ENCODE assay signal across 11 cellular contexts in the genomic region with DNA sequence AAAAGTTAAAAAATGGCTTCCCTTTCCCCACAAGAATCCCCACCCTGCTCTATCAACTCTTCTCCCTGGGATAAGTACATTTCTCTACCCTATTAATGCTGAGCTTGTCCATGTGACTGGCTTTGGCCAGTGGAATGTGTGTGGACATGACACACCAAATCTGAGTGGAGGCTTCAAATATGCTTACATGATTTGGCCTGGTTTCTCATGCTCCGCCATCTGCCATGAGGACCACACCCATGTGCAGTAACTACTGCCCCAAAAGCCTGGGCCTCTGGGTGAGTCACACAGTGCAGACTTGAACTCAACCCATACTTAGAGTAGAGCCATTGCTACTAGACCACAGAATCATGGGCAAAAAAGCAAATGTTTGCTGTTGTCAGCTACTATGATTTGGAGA. TPM values are rescaled to one million over a fixed set of nuclear protein-coding genes. Genes with fewer than 3 reads are reported as not detected.
DNase-seq lines count a peak whose midpoint lies in the region; ATAC-seq and TF ChIP-seq lines count a peak whose summit lies in the region.
"Had no signal": no experiment of that assay in that cellular context is flagged by ENCODE, and none has a peak within 500 bp of the region (broad histone marks: within the 10 kb centered on the region; RNA-seq: fewer than 3 reads in every experiment).

No MANE protein-coding gene starts in this region.

- H3K9me3 Mint-ChIP-seq in activated T-cell treated with anti-CD3 and anti-CD28 coated beads, Interleukin-2, amount 50 U/mL, for 24 hours = no peaks in the 10 kb centered on the region

- H3K4me1 Mint-ChIP-seq in activated T-cell treated with anti-CD3 and anti-CD28 coated beads, Interleukin-2, amount 50 U/mL, for 24 hours (ENCODE audit: low read depth) = peaks cover 22% of the 10 kb centered on the region

- peaks cover 97% of the 10 kb centered on the region for H3K36me3 Mint-ChIP-seq in activated T-cell treated with anti-CD3 and anti-CD28 coated beads, Interleukin-2, amount 50 U/mL, for 24 hours (ENCODE audit: low read depth)

- no peak for TF ChIP-seq CTCF in epithelial cell of esophagus (IDR thresholded peaks at IDR 0.05; ENCODE audit: insufficient read depth, low read depth, low read length, missing control alignments)

- H3K4me3 ChIP-seq in epithelial cell of esophagus (ENCODE audit: low read length) = no peak overlapping the region
- H3K4me3 ChIP-seq: spleen, uterus had no signal

- no peaks in the 10 kb centered on the region for H3K27me3 Mint-ChIP-seq in activated T-cell treated with anti-CD3 and anti-CD28 coated beads, Interleukin-2, amount 50 U/mL, for 24 hours

- peak overlapping the region; percentile 79 for H3K27ac Mint-ChIP-seq in activated T-cell treated with anti-CD3 and anti-CD28 coated beads, Interleukin-2, amount 50 U/mL, for 24 hours

- H3K4me3 Mint-ChIP-seq in activated T-cell treated with anti-CD3 and anti-CD28 coated beads, Interleukin-2, amount 50 U/mL, for 24 hours = no peak overlapping the region

- DNase-seq in activated T-cell treated with anti-CD3 and anti-CD28 coated beads, Interleukin-2, amount 50 U/mL, for 24 hours = no peak
- no peak for DNase-seq in activated T-cell treated with anti-CD3 and anti-CD28 coated beads, Interleukin-2, amount 50 U/mL, for 48 hours
- DNase-seq in M059J (ENCODE audit: low read depth) (peak; percentile 25), epithelial cell of esophagus (ENCODE audit: low read depth) (peak; percentile 31), posterior vena cava (ENCODE audit: low spot score) (peak; percentile 89), T1000 (lab: John Stamatoyannopoulos, UW) (no peak)
- DNase-seq: NCI-H345, spleen, uterus had no signal

- ATAC-seq in HG03025 (IDR thresholded peaks at IDR 0.05; ENCODE audit: low FRiP score, unreplicated experiment) (no peak), GM21786 (IDR thresholded peaks at IDR 0.05; ENCODE audit: unreplicated experiment) (no peak)

- intact Hi-C loops in posterior vena cava (cut with DNase I) = loop anchor here in 1 of 2 donors (10.0 kb wide), 1 partner anchor 98 kb away; no protein-coding TSS in a partner anchor

RNA-seq across cellular contexts. Expression of gene RASSF2, which starts 36.3 kb away (rescaled TPM):
- total RNA-seq in M059J (2014; rRNA removed; shearing (Covaris generic)) = 3.7 and 5.6 TPM in 2 replicates
- total RNA-seq in posterior vena cava = 10 to 100 TPM; 25.8 to 68.9 TPM

Comparison
In these comparisons a context has a peak if more than half of its experiments do, and no peak if none do; other contexts are left out.
1. DNase-seq: peak in M059J (single experiment), epithelial cell of esophagus (single experiment) and posterior vena cava (single experiment); none in activated T-cell treated with anti-CD3 and anti-CD28 coated beads, Interleukin-2, amount 50 U/mL, for 24 hours (single experiment), activated T-cell treated with anti-CD3 and anti-CD28 coated beads, Interleukin-2, amount 50 U/mL, for 48 hours (0 of 2) and T1000 (single experiment).